ENCODE assay signal across 14 cellular contexts in the genomic region with DNA sequence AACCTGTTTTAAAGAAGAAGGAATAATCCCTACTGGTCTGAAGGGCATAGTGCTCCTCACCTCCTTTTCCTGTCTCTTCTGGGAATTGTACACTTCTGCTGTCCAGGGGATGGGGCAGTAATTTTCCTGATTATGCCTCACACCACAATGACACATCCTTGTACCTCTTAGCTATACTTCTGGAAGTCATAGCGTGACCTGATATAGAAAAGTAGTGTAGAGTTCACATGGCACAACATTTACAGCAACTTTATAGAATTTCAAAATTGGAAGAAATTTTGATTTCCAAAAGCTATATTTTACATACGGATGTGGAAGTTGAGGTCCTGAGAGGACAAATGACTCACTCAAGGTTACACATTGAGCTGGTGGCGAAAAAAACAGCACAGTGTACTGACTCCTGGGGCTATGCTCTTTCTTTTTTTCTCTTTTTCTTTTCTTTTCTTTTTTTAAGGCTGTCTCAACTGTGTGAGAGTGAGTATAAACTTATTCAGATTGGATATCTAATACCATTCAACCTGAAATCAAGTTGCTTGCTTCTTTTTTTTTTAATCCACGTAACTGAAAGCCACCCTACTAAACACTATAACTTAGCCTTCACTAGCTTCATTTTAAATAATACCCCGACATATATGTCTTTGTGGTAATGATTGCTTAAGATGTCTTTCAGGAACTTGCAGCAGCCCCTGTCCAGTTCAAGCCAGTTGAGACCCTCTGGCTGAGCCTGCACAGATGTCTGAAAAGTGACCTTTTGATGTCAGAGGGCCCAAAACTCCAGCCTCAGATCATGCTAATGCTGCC.
"Had no signal": no experiment of that assay in that cellular context is flagged by ENCODE, and none has a peak within 500 bp of the region (broad histone marks: within the 10 kb centered on the region; RNA-seq: fewer than 3 reads in every experiment).

No MANE protein-coding gene starts in this region.

- FAIRE-seq: TTC549 had no signal

- H3K9me3 Mint-ChIP-seq: activated naive CD4-positive, alpha-beta T cell treated with anti-CD3 and anti-CD28 coated beads, Interleukin-2, amount 50 U/mL, for 24 hours; naive thymus-derived CD8-positive, alpha-beta T cell; stimulated activated naive CD8-positive, alpha-beta T cell treated with anti-CD3 and anti-CD28 coated beads, Interleukin-15, amount 100 ng/mL, for 72 hours had no signal

- H3K36me3 Mint-ChIP-seq: activated naive CD4-positive, alpha-beta T cell treated with anti-CD3 and anti-CD28 coated beads, Interleukin-2, amount 50 U/mL, for 24 hours; naive thymus-derived CD8-positive, alpha-beta T cell had no signal

- H3K27ac Mint-ChIP-seq: activated naive CD4-positive, alpha-beta T cell treated with anti-CD3 and anti-CD28 coated beads, Interleukin-2, amount 50 U/mL, for 24 hours; naive thymus-derived CD8-positive, alpha-beta T cell had no signal

- DNase-seq: activated effector memory CD4-positive, alpha-beta T cell treated with Interleukin-2 at 50 U/mL for 16 hours; activated T-cell treated with anti-CD3 and anti-CD28 coated beads for 4 hours; colonic mucosa; esophagus squamous epithelium; islet precursor cell; left lung; naive thymus-derived CD8-positive, alpha-beta T cell; right lobe of liver; spleen; stimulated activated naive CD8-positive, alpha-beta T cell treated with anti-CD3 and anti-CD28 coated beads, Interleukin-15, amount 100 ng/mL, for 72 hours; T-helper 2 cell; testis had no signal

- H3K4me3 Mint-ChIP-seq: activated naive CD4-positive, alpha-beta T cell treated with anti-CD3 and anti-CD28 coated beads, Interleukin-2, amount 50 U/mL, for 24 hours; naive thymus-derived CD8-positive, alpha-beta T cell; stimulated activated naive CD8-positive, alpha-beta T cell treated with anti-CD3 and anti-CD28 coated beads, Interleukin-15, amount 100 ng/mL, for 72 hours had no signal

- ATAC-seq: left lung; naive thymus-derived CD8-positive, alpha-beta T cell; stimulated activated naive CD8-positive, alpha-beta T cell treated with anti-CD3 and anti-CD28 coated beads, Interleukin-15, amount 100 ng/mL, for 72 hours had no signal

- H3K27me3 Mint-ChIP-seq: activated naive CD4-positive, alpha-beta T cell treated with anti-CD3 and anti-CD28 coated beads, Interleukin-2, amount 50 U/mL, for 24 hours; naive thymus-derived CD8-positive, alpha-beta T cell had no signal
